ENCODE assay signal across 8 cellular contexts in the genomic region with DNA sequence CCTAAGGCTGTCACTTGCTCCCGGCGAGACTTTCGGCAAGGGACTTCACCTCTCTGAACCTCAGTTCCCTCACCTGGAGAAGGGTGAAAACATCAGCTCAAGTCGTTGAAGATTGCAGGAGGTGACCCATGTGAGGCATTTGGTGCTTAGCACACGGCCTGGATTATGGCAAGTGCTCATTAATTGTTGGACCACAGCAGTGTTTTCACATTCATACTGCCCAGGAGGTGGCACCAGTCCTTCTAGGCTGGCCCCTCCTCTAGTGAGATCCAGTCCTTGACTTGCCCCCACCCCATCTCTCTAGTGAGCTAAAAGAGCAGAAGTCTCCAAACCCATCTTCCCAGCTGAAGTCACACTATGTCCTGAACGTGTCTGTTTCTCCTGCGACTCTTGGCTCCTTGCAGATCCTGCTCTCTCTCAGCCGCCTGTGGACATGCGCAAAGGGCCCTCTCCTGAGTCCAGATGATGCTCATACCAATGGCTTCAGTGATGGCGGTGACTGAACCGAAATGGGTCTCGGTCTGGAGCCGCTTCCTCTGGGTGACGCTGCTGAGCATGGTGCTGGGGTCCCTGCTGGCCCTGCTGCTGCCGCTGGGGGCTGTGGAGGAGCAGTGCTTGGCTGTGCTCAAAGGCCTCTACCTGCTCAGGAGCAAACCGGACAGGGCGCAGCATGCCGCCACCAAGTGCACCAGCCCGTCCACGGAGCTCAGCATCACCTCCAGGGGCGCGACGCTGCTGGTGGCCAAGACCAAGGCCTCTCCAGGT. TPM values are rescaled to one million over a fixed set of nuclear protein-coding genes. Genes with fewer than 3 reads are reported as not detected.
DNase-seq lines count a peak whose midpoint lies in the region; ATAC-seq and TF ChIP-seq lines count a peak whose summit lies in the region.

No MANE protein-coding gene starts in this region.

- H3K79me2 ChIP-seq in H9 (ENCODE audit: insufficient read depth, low read length), result no peaks in the 10 kb centered on the region

- no peak for TF ChIP-seq POLR2A in thyroid gland (IDR thresholded peaks at IDR 0.05)

- POLR2A ChIA-PET in CD8-positive, alpha-beta T cell (lab: Charles Lee), result no interaction called here
- POLR2A ChIA-PET in activated CD8-positive, alpha-beta T cell treated with anti-CD3 and anti-CD28 coated beads, Interleukin-2, amount 10 ng/mL, durations not matched to agents 7 days and 5 days (lab: Charles Lee), result no interaction called here

- H3K23me2 ChIP-seq in H9 (ENCODE audit: insufficient read length, low read depth, low read length, poor library complexity, severe bottlenecking), result peaks cover 6% of the 10 kb centered on the region

- H2BK12ac ChIP-seq in H9 (ENCODE audit: insufficient read length, low read depth, low read length), result no peak overlapping the region

- H2AK5ac ChIP-seq in H9 (ENCODE audit: insufficient read length, low read length), result no peak overlapping the region

- H2BK120ac ChIP-seq in H9 (ENCODE audit: low read depth, low read length, poor library complexity, severe bottlenecking), result no peak overlapping the region

- no peak overlapping the region for H3K56ac ChIP-seq in H9 (ENCODE audit: insufficient read length, low read depth, low read length)

- H3K4me2 ChIP-seq in H9 (ENCODE audit: insufficient read depth, insufficient read length, low read length), result no peak overlapping the region

- no peak overlapping the region for H2BK5ac ChIP-seq in H9 (ENCODE audit: insufficient read length, low read length)

- no peaks in the 10 kb centered on the region for H3K9me3 Mint-ChIP-seq in CD8-positive, alpha-beta T cell
- no peaks in the 10 kb centered on the region for H3K9me3 Mint-ChIP-seq in H9
- no peaks in the 10 kb centered on the region for H3K9me3 Mint-ChIP-seq in activated CD8-positive, alpha-beta T cell treated with anti-CD3 and anti-CD28 coated beads, Interleukin-2, amount 10 ng/mL, durations not matched to agents 7 days and 5 days (ENCODE audit: insufficient read depth)

- H3K36me3 ChIP-seq in CD8-positive, alpha-beta T cell (ENCODE audit: insufficient read depth, low read length), result peaks cover 14% of the 10 kb centered on the region
- peaks cover 26 to 36% of the 10 kb centered on the region in 2 donors for H3K36me3 ChIP-seq in thyroid gland

- H3K36me3 Mint-ChIP-seq in CD8-positive, alpha-beta T cell, result peaks cover 42% of the 10 kb centered on the region
- H3K36me3 Mint-ChIP-seq in H9 (ENCODE audit: insufficient read depth in 1 of 3, low read depth in 3 of 3), result peaks cover 22 to 45% (median 37%) of the 10 kb centered on the region in 3 experiments; a peak in 6 of 7 replicates
- H3K36me3 Mint-ChIP-seq in activated CD8-positive, alpha-beta T cell treated with anti-CD3 and anti-CD28 coated beads, Interleukin-2, amount 10 ng/mL, durations not matched to agents 7 days and 5 days (ENCODE audit: low read depth), result peaks cover 37% of the 10 kb centered on the region

- no peak overlapping the region for H2AFZ ChIP-seq in H9 (ENCODE audit: low read length)

- intact Hi-C loops in CD8-positive, alpha-beta T cell (cut with DNase I, micrococcal nuclease), result loop anchor here (10.0 kb wide), 4 partner anchors 602 to 1608 kb away; partner anchors contain the start of genes FAM222A (in 1 of the 2) and IFT81 (in 1 of the 2)
- intact Hi-C loops in thyroid gland (cut with DNase I), result loop anchor here (2.0 to 10.0 kb wide), 2 partner anchors 42 to 832 kb away; partner anchors contain the start of gene PWP1

- no peak overlapping the region for H3K18ac ChIP-seq in H9 (ENCODE audit: insufficient read length, low read depth, low read length)

- no peak for ATAC-seq in CD8-positive, alpha-beta T cell
- ATAC-seq in activated CD8-positive, alpha-beta T cell treated with anti-CD3 and anti-CD28 coated beads, Interleukin-2, amount 10 ng/mL, durations not matched to agents 7 days and 5 days, result no peak

- H3K27me3 Mint-ChIP-seq in CD8-positive, alpha-beta T cell (ENCODE audit: low read depth), result no peaks in the 10 kb centered on the region
- no peaks in the 10 kb centered on the region; the same call in 1 of the 2 replicates for H3K27me3 Mint-ChIP-seq in H9 (ENCODE audit: low read depth)
- H3K27me3 Mint-ChIP-seq in activated CD8-positive, alpha-beta T cell treated with anti-CD3 and anti-CD28 coated beads, Interleukin-2, amount 10 ng/mL, durations not matched to agents 7 days and 5 days (ENCODE audit: low read depth), result no peaks in the 10 kb centered on the region

- H4K20me1 ChIP-seq in H9 (ENCODE audit: control insufficient read depth, insufficient read depth, insufficient read length), result peaks cover 2% of the 10 kb centered on the region

- H3K14ac ChIP-seq in H9 (ENCODE audit: insufficient read depth, low read length), result no peak overlapping the region

- no peaks in the 10 kb centered on the region for H3K27me3 ChIP-seq in CD8-positive, alpha-beta T cell (ENCODE audit: insufficient read depth, low read length)
- H3K27me3 ChIP-seq in H9 (ENCODE audit: insufficient read depth, low read length) (no peaks in the 10 kb centered on the region; the same call in 1 of the 2 replicates), thyroid gland (no peaks in the 10 kb centered on the region)

- TF ChIP-seq CTCF in CD8-positive, alpha-beta T cell (IDR thresholded peaks at IDR 0.05), result no peak
- no peak for TF ChIP-seq CTCF in H9 (conservative IDR thresholded peaks at IDR 0.05)
- no peak for TF ChIP-seq CTCF in thyroid gland (IDR thresholded peaks at IDR 0.05)

- no peak overlapping the region for H2BK20ac ChIP-seq in H9 (ENCODE audit: low read depth, low read length, poor library complexity, severe bottlenecking)

- H3K9ac ChIP-seq in H9 (ENCODE audit: extremely low read depth, insufficient read length, low read length), result no peak overlapping the region

- no peak overlapping the region for H4K8ac ChIP-seq in H9 (replicated peaks; ENCODE audit: insufficient read length, low read depth, low read length)

- H2BK15ac ChIP-seq in H9 (ENCODE audit: low read depth, low read length), result no peak overlapping the region

- H3K9me3 ChIP-seq in CD8-positive, alpha-beta T cell (ENCODE audit: low read length), result no peaks in the 10 kb centered on the region
- H3K9me3 ChIP-seq in H9 (ENCODE audit: control insufficient read depth, low read depth, low read length) (no peaks in the 10 kb centered on the region), thyroid gland (no peaks in the 10 kb centered on the region)

- H3K4me3 ChIP-seq in CD8-positive, alpha-beta T cell (ENCODE audit: low read depth, low read length), result no peak overlapping the region
- no peak overlapping the region for H3K4me3 ChIP-seq in thyroid gland (replicated peaks in 1 of 3)

- WGBS in H9 (ENCODE audit: extremely low coverage, insufficient read length, low lambda C conversion rate), result no CpG with 5 or more reads among the region's 23 CpGs
- 82 to 85% methylated on average over 19 of the region's 23 CpGs for WGBS in thyroid gland, 2 donors

- no peak overlapping the region for H4K91ac ChIP-seq in H9 (ENCODE audit: insufficient read length, low read depth, low read length)

- H3K4me1 Mint-ChIP-seq in CD8-positive, alpha-beta T cell (ENCODE audit: low read depth), result peaks cover 27% of the 10 kb centered on the region
- H3K4me1 Mint-ChIP-seq in H9, result peaks cover 14 to 18% of the 10 kb centered on the region in 2 experiments
- peaks cover 21% of the 10 kb centered on the region for H3K4me1 Mint-ChIP-seq in activated CD8-positive, alpha-beta T cell treated with anti-CD3 and anti-CD28 coated beads, Interleukin-2, amount 10 ng/mL, durations not matched to agents 7 days and 5 days (ENCODE audit: low read depth)

- H3K79me1 ChIP-seq in H9 (ENCODE audit: insufficient read depth, low read depth, low read length, poor library complexity, severe bottlenecking), result peaks cover 5% of the 10 kb centered on the region

- H3K27ac ChIP-seq in CD8-positive, alpha-beta T cell (ENCODE audit: low read depth, low read length), result peak overlapping the region; percentile 74
- H3K27ac ChIP-seq in H9 (ENCODE audit: insufficient read length, low read depth, low read length) (no peak overlapping the region), thyroid gland (no peak overlapping the region)

- H3K4ac ChIP-seq in H9 (ENCODE audit: low read depth, low read length), result no peak overlapping the region

- peaks cover 18% of the 10 kb centered on the region for H3K4me1 ChIP-seq in CD8-positive, alpha-beta T cell (ENCODE audit: insufficient read depth, low read length)
- H3K4me1 ChIP-seq in H9 (ENCODE audit: insufficient read depth, low read length) (peaks cover 6% of the 10 kb centered on the region; the same call in 1 of the 2 replicates), thyroid gland (peaks cover 8 to 11% of the 10 kb centered on the region in 2 donors)

- H3T11ph ChIP-seq in H9 (ENCODE audit: low read length), result no peak overlapping the region

- H3K27ac Mint-ChIP-seq in CD8-positive, alpha-beta T cell, result peak overlapping the region; percentile 94
- H3K27ac Mint-ChIP-seq in H9, result no peak overlapping the region
- H3K27ac Mint-ChIP-seq in activated CD8-positive, alpha-beta T cell treated with anti-CD3 and anti-CD28 coated beads, Interleukin-2, amount 10 ng/mL, durations not matched to agents 7 days and 5 days, result peak overlapping the region; percentile 91

- H3K23ac ChIP-seq in H9 (ENCODE audit: insufficient read length, low read depth, low read length), result no peak overlapping the region

- DNase-seq in CD8-positive, alpha-beta T cell, result no peak
- DNase-seq in H9 (peak; percentile 66), mesenteric fat pad (ENCODE audit: low spot score) (peak; percentile 74), thyroid gland (no peak), NCI-H526 treated with DMSO at 0.1 percent for 48 hours (lab: John Stamatoyannopoulos, UW) (no peak), NCI-H2029 (lab: John Stamatoyannopoulos, UW) (no peak)
- DNase-seq in activated CD8-positive, alpha-beta T cell treated with anti-CD3 and anti-CD28 coated beads, Interleukin-2, amount 10 ng/mL, durations not matched to agents 7 days and 5 days, result no peak
- DNase-seq in activated CD4-positive, alpha-beta T cell treated with anti-CD3 and anti-CD28 coated beads for 1 hour, result no peak

- H3K4me3 Mint-ChIP-seq in CD8-positive, alpha-beta T cell, result peak overlapping the region; percentile 92
- peak overlapping the region; percentile 86 to 91; a peak in 4 of 5 replicates for H3K4me3 Mint-ChIP-seq in H9
- H3K4me3 Mint-ChIP-seq in activated CD8-positive, alpha-beta T cell treated with anti-CD3 and anti-CD28 coated beads, Interleukin-2, amount 10 ng/mL, durations not matched to agents 7 days and 5 days, result peak overlapping the region; percentile 86

- H4K5ac ChIP-seq in H9 (ENCODE audit: insufficient read length, low read depth, low read length), result no peak overlapping the region

- CTCF ChIA-PET in CD8-positive, alpha-beta T cell (lab: Charles Lee), result no interaction called here
- CTCF ChIA-PET in activated CD8-positive, alpha-beta T cell treated with anti-CD3 and anti-CD28 coated beads, Interleukin-2, amount 10 ng/mL, durations not matched to agents 7 days and 5 days (lab: Charles Lee), result interaction anchor here (0.5 to 2.0 kb wide), 2 partner anchors 101 to 104 kb away, joined by 3 to 7 read pairs; no protein-coding TSS in a partner anchor

RNA-seq across cellular contexts. Expression of gene FICD, which starts 1.6 kb away (rescaled TPM):
- 1 to 10 TPM; 4.2 to 4.3 TPM for total RNA-seq in CD8-positive, alpha-beta T cell
- 4.6 and 5.1 TPM in 2 replicates for total RNA-seq in H9 (2021)
- 1 to 10 TPM; 4.6 to 5.2 TPM for total RNA-seq in activated CD8-positive, alpha-beta T cell treated with anti-CD3 and anti-CD28 coated beads, Interleukin-2, amount 10 ng/mL, durations not matched to agents 7 days and 5 days
- total RNA-seq in mesenteric fat pad, result 14.1 TPM
- 10 to 100 TPM in 3 of 4 donors, 1 to 10 TPM in 1; 7.0 to 16.7 (median 10.5) TPM for total RNA-seq in thyroid gland

RNA-seq across cellular contexts. Expression of gene SART3, which starts 44.3 kb away (rescaled TPM):
- total RNA-seq in CD8-positive, alpha-beta T cell, result 100 to 1,000 TPM in 1 of 2 experiments, 10 to 100 TPM in 1; 95.3 to 109 TPM
- total RNA-seq in H9 (2021), result 80.7 and 89.4 TPM in 2 replicates
- total RNA-seq in activated CD8-positive, alpha-beta T cell treated with anti-CD3 and anti-CD28 coated beads, Interleukin-2, amount 10 ng/mL, durations not matched to agents 7 days and 5 days, result 10 to 100 TPM; 67.9 to 76.9 TPM
- total RNA-seq in mesenteric fat pad, result 43.5 TPM
- total RNA-seq in thyroid gland, result 100 to 1,000 TPM in 1 of 4 donors, 10 to 100 TPM in 3; 64.2 to 117 (median 80.0) TPM

RNA-seq across cellular contexts. Expression of gene ISCU, which starts 45.7 kb away (rescaled TPM):
- total RNA-seq in CD8-positive, alpha-beta T cell, result 100 to 1,000 TPM; 254 to 260 TPM
- 63.9 and 64.9 TPM in 2 replicates for total RNA-seq in H9 (2021)
- 10 to 100 TPM; 58.5 to 59.5 TPM for total RNA-seq in activated CD8-positive, alpha-beta T cell treated with anti-CD3 and anti-CD28 coated beads, Interleukin-2, amount 10 ng/mL, durations not matched to agents 7 days and 5 days
- 156 TPM for total RNA-seq in mesenteric fat pad
- total RNA-seq in thyroid gland, result 100 to 1,000 TPM; 229 to 512 (median 248) TPM

Comparison
In these comparisons a context has a peak if more than half of its experiments do, and no peak if none do; other contexts are left out.
1. DNase-seq: peak in H9 (single experiment) and mesenteric fat pad (single experiment); none in CD8-positive, alpha-beta T cell (0 of 7), activated CD8-positive, alpha-beta T cell treated with anti-CD3 and anti-CD28 coated beads, Interleukin-2, amount 10 ng/mL, durations not matched to agents 7 days and 5 days (single experiment), thyroid gland (0 of 2), NCI-H526 treated with DMSO at 0.1 percent for 48 hours (single experiment), activated CD4-positive, alpha-beta T cell treated with anti-CD3 and anti-CD28 coated beads for 1 hour (single experiment) and NCI-H2029 (single experiment).
2. H3K27ac Mint-ChIP-seq: peak in CD8-positive, alpha-beta T cell (single experiment) and activated CD8-positive, alpha-beta T cell treated with anti-CD3 and anti-CD28 coated beads, Interleukin-2, amount 10 ng/mL, durations not matched to agents 7 days and 5 days (single experiment); none in H9 (0 of 3).
3. Peak in every context shown above with its lines, with median percentiles within 50 percentile points of each other: H3K4me3 Mint-ChIP-seq.